Comparison of ENCODE assay signal across 15 cellular contexts in the genomic region with DNA sequence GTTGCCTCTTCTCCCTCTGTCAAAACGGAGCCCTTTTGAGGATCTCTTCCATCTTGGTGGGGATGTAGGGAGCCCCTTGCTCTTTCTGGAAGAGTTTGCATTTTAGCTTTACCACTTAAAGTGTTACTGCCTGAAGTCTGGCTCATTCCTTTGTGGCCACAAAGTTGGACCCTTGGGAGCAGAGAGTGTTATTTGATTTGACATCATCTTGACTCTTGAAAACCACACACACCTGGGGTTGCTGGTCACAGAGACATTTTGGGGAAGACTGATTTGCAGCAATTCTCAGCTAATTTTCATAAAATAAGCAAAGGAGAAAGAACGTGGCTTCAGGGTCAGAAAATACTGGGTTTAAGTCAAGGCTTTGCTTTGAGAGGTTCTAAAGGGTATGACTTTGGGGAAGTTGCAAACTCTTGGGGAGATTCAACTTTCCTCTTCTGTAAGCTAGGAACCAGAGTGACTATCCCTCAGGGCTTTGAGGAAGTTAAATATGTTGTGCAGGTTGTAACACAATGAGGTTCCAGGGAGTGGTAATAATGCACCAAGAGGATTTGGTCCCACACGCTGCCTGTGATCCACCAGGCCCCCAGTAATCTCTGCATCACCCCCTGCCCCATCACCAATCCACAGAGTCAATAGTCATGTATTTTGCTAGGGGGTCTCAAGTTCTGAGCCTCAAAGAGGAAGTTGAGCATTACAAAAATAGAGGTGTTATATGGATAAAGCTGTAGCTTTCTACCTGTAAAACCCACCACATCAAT.
DNase-seq lines count a peak whose midpoint lies in the region; ATAC-seq, FAIRE-seq and TF ChIP-seq lines count a peak whose summit lies in the region.
"Had no signal": no experiment of that assay in that cellular context is flagged by ENCODE, and none has a peak within 500 bp of the region (broad histone marks: within the 10 kb centered on the region; RNA-seq: fewer than 3 reads in every experiment).

No MANE protein-coding gene starts in this region.

- peaks cover 5% of the 10 kb centered on the region for H3K9me3 Mint-ChIP-seq in stimulated activated effector memory CD8-positive, alpha-beta T cell treated with anti-CD3 and anti-CD28 coated beads, Interleukin-12 subunit alpha, Interleukin-12 subunit beta, amount 100 ng/mL, for 72 hours

- no peak overlapping the region for H3K9ac ChIP-seq in GM12878 (ENCODE audit: control insufficient read depth, insufficient read depth, low read length)

- H3K36me3 ChIP-seq in GM12878 (ENCODE audit: control insufficient read depth in 2 of 2, insufficient read depth in 2 of 2, low read length in 1 of 2) = no peaks in the 10 kb centered on the region
- no peaks in the 10 kb centered on the region for H3K36me3 ChIP-seq in effector memory CD4-positive, alpha-beta T cell (ENCODE audit: control insufficient read depth, insufficient read depth, low read length)

- H3K4me1 ChIP-seq in GM12878 (ENCODE audit: control insufficient read depth, insufficient read depth, low read length) (peaks cover 39% of the 10 kb centered on the region), right cardiac atrium (ENCODE audit: control insufficient read depth, insufficient read depth, low read length) (no peaks in the 10 kb centered on the region)
- H3K4me1 ChIP-seq in effector memory CD4-positive, alpha-beta T cell (ENCODE audit: control insufficient read depth, insufficient read depth, low read length, poor library complexity, severe bottlenecking) = no peaks in the 10 kb centered on the region

- TF ChIP-seq EP300 in GM12878 (IDR thresholded peaks at IDR 0.05; ENCODE audit: borderline replicate concordance in 1 of 2, control insufficient read depth in 1 of 2, low read depth in 2 of 2, low read length in 2 of 2) = peak; percentile 73 to 82

- no peak overlapping the region for H3K27ac Mint-ChIP-seq in stimulated activated effector memory CD8-positive, alpha-beta T cell treated with anti-CD3 and anti-CD28 coated beads, Interleukin-12 subunit alpha, Interleukin-12 subunit beta, amount 100 ng/mL, for 72 hours

- POLR2A ChIA-PET in GM12878 (lab: Charles Lee) = interaction anchor here (1.3 to 1.5 kb wide), 2 partner anchors 45 to 342 kb away, joined by 3 to 4 read pairs; no protein-coding TSS in a partner anchor

- H4K20me1 ChIP-seq in GM12878 (ENCODE audit: control insufficient read depth, insufficient read depth) = no peaks in the 10 kb centered on the region

- FAIRE-seq in GM12878 (lab: Jason Lieb, UNC) = peak; percentile 41

- no peak for TF ChIP-seq POLR2A in GM12878 (IDR thresholded peaks at IDR 0.05; ENCODE audit: low read depth, low read length)

- H3K4me3 ChIP-seq in GM12878 (no peak overlapping the region), right cardiac atrium (ENCODE audit: low read length) (no peak overlapping the region)
- no peak overlapping the region for H3K4me3 ChIP-seq in effector memory CD4-positive, alpha-beta T cell (ENCODE audit: insufficient read depth, low read depth, low read length, poor library complexity, severe bottlenecking)
- H3K4me3 ChIP-seq: lung had no signal

- SMC1A ChIA-PET in GM12878 (lab: Charles Lee; ENCODE audit: uncharacterized antibody, unreplicated experiment) = interaction anchor here (0.8 to 4.0 kb wide), 14 partner anchors 9 to 658 kb away, joined by 3 to 21 read pairs (median 4); no protein-coding TSS in a partner anchor

- RAD21 ChIA-PET in GM12878 (lab: Charles Lee; ENCODE audit: unreplicated experiment) = interaction anchor here (0.7 to 3.4 kb wide), 13 partner anchors 11 to 563 kb away, joined by 3 to 11 read pairs (median 3); a partner anchor contains a TSS

- ATAC-seq in GM18867 (IDR thresholded peaks at IDR 0.05; ENCODE audit: unreplicated experiment) = peak; percentile 41
- ATAC-seq in GM21723 (IDR thresholded peaks at IDR 0.05; ENCODE audit: unreplicated experiment) = peak; percentile 37
- ATAC-seq in HG03354 (IDR thresholded peaks at IDR 0.05; ENCODE audit: poor library complexity, severe bottlenecking, unreplicated experiment) = peak; percentile 36
- ATAC-seq in GM12878 = peak; percentile 41
- no peak for ATAC-seq in right cardiac atrium
- ATAC-seq in stimulated activated effector memory CD8-positive, alpha-beta T cell treated with anti-CD3 and anti-CD28 coated beads, Interleukin-12 subunit alpha, Interleukin-12 subunit beta, amount 100 ng/mL, for 72 hours = no peak
- ATAC-seq: SK-N-SH treated with all-trans-retinoic acid at 6 μM for 48 hours had no signal

- no TSS peak for BruUV-seq in GM12878 (replicated peaks; lab: Mats Ljungman, UMichigan)

- H3K27ac ChIP-seq in GM12878 (ENCODE audit: control insufficient read depth, insufficient read depth) = peak overlapping the region; percentile 54
- no peak overlapping the region for H3K27ac ChIP-seq in right cardiac atrium (ENCODE audit: low read length)
- no peak overlapping the region for H3K27ac ChIP-seq in effector memory CD4-positive, alpha-beta T cell (ENCODE audit: insufficient read depth, low read length, poor library complexity, severe bottlenecking)
- H3K27ac ChIP-seq: C4-2B had no signal

- 14% methylated on average over 3 of the region's 3 CpGs for WGBS in GM12878 (ENCODE audit: insufficient coverage, insufficient replicate concordance, low lambda C conversion rate, missing lambda C conversion rate)
- WGBS in right cardiac atrium = 63% methylated on average over 3 of the region's 3 CpGs

- intact Hi-C loops in GM12878 (cut with micrococcal nuclease; ENCODE audit: unreplicated experiment) = loop anchor here (5.0 to 10.0 kb wide), 3 partner anchors 114 to 659 kb away; no protein-coding TSS in a partner anchor
- intact Hi-C loops in right cardiac atrium (cut with DNase I) = no loop called here

- H3K27me3 ChIP-seq in GM12878 (replicated peaks in 1 of 2; ENCODE audit: control insufficient read depth in 2 of 2, insufficient read depth in 2 of 2, low read length in 1 of 2) (no peaks in the 10 kb centered on the region), right cardiac atrium (ENCODE audit: control insufficient read depth, insufficient read depth) (no peaks in the 10 kb centered on the region)
- no peaks in the 10 kb centered on the region for H3K27me3 ChIP-seq in effector memory CD4-positive, alpha-beta T cell (replicated peaks; ENCODE audit: control insufficient read depth, insufficient read depth, low read length, poor library complexity, severe bottlenecking)

- DNase-seq in GM12878 (ENCODE audit: low read depth, low spot score) = peak; percentile 77
- DNase-seq in right cardiac atrium = no peak
- DNase-seq in stimulated activated effector memory CD8-positive, alpha-beta T cell treated with anti-CD3 and anti-CD28 coated beads, Interleukin-12 subunit alpha, Interleukin-12 subunit beta, amount 100 ng/mL, for 72 hours (ENCODE audit: low spot score in 2 of 2) = no peak
- no peak for DNase-seq in T1000 (lab: John Stamatoyannopoulos, UW)
- no peak for DNase-seq in effector memory CD4-positive, alpha-beta T cell
- DNase-seq: activated CD4-positive, alpha-beta T cell treated with anti-CD3 and anti-CD28 coated beads for 48 hours; activated effector memory CD4-positive, alpha-beta T cell treated with Interleukin-2 at 50 U/mL for 16 hours; NCI-H1105; stimulated activated naive CD4-positive, alpha-beta T cell had no signal

- H3K4me2 ChIP-seq in GM12878 (ENCODE audit: control insufficient read depth, insufficient read depth) = no peak overlapping the region

- H3K4me3 Mint-ChIP-seq in stimulated activated effector memory CD8-positive, alpha-beta T cell treated with anti-CD3 and anti-CD28 coated beads, Interleukin-12 subunit alpha, Interleukin-12 subunit beta, amount 100 ng/mL, for 72 hours = no peak overlapping the region

- CTCF ChIA-PET in GM12878 (lab: Yijun Ruan, JAX) = interaction anchor here (0.9 to 2.5 kb wide), 8 partner anchors 9 to 590 kb away, joined by 3 to 11 read pairs (median 4); no protein-coding TSS in a partner anchor

- no peak overlapping the region; the same call in 1 of the 2 replicates for H2AFZ ChIP-seq in GM12878 (ENCODE audit: control insufficient read depth, low read depth, low read length)

- in situ Hi-C loops in GM12878 (cut with MboI) = loop anchor here (10.0 to 25.0 kb wide), 2 partner anchors 436 to 659 kb away; no protein-coding TSS in a partner anchor

- no peak for TF ChIP-seq RAD21 in GM12878 (IDR thresholded peaks at IDR 0.05; ENCODE audit: insufficient read depth, low read depth, low read length)

- TF ChIP-seq CTCF in GM12878 (IDR thresholded peaks at IDR 0.05 in 2 of 3, conservative IDR thresholded peaks at IDR 0.05 in 1 of 3; ENCODE audit: control insufficient read depth in 2 of 3, extremely low read depth in 1 of 3, insufficient read depth in 1 of 3, low read depth in 3 of 3, low read length in 3 of 3) = no peak

- H3K9me3 ChIP-seq in GM12878 (replicated peaks; ENCODE audit: control insufficient read depth, insufficient read depth, low read length) (no peaks in the 10 kb centered on the region; the same call in 2 of the 3 replicates), right cardiac atrium (ENCODE audit: control insufficient read depth, low read length) (no peaks in the 10 kb centered on the region)
- no peaks in the 10 kb centered on the region for H3K9me3 ChIP-seq in effector memory CD4-positive, alpha-beta T cell (ENCODE audit: control insufficient read depth, low read length)

- H3K79me2 ChIP-seq in GM12878 (ENCODE audit: control insufficient read depth, insufficient read depth, low read length) = no peaks in the 10 kb centered on the region

- no peaks in the 10 kb centered on the region for H3K36me3 Mint-ChIP-seq in stimulated activated effector memory CD8-positive, alpha-beta T cell treated with anti-CD3 and anti-CD28 coated beads, Interleukin-12 subunit alpha, Interleukin-12 subunit beta, amount 100 ng/mL, for 72 hours

- no peaks in the 10 kb centered on the region for H3K4me1 Mint-ChIP-seq in stimulated activated effector memory CD8-positive, alpha-beta T cell treated with anti-CD3 and anti-CD28 coated beads, Interleukin-12 subunit alpha, Interleukin-12 subunit beta, amount 100 ng/mL, for 72 hours

TF ChIP-seq in GM12878, 131 proteins besides CTCF, POLR2A, EP300 and RAD21 (continues in another document):
- TF ChIP-seq POLR2AphosphoS5 (IDR thresholded peaks at IDR 0.05; ENCODE audit: low read length) = no peak
- TF ChIP-seq NR2C2 (IDR thresholded peaks at IDR 0.05; ENCODE audit: borderline replicate concordance, control insufficient read depth, insufficient read length, low read depth) = no peak
- TF ChIP-seq RUNX3 (IDR thresholded peaks at IDR 0.05; ENCODE audit: low read length) = peak; percentile 91
- no peak for TF ChIP-seq TCF7 (IDR thresholded peaks at IDR 0.05; ENCODE audit: borderline replicate concordance)
- TF ChIP-seq YY1 (IDR thresholded peaks at IDR 0.05; ENCODE audit: low read depth, low read length) = no peak
- no peak for TF ChIP-seq ASH2L (IDR thresholded peaks at IDR 0.05; ENCODE audit: borderline replicate concordance, low read depth)
- no peak for TF ChIP-seq HDAC6 (IDR thresholded peaks at IDR 0.05; ENCODE audit: unreplicated experiment)
- TF ChIP-seq RBBP5 (conservative IDR thresholded peaks at IDR 0.05) = no peak

Comparison
In these comparisons a context has a peak if more than half of its experiments do, and no peak if none do; other contexts are left out.
1. ATAC-seq: peak in GM18867 (single experiment), GM21723 (single experiment), HG03354 (single experiment) and GM12878 (single experiment); none in right cardiac atrium (0 of 2) and stimulated activated effector memory CD8-positive, alpha-beta T cell treated with anti-CD3 and anti-CD28 coated beads, Interleukin-12 subunit alpha, Interleukin-12 subunit beta, amount 100 ng/mL, for 72 hours (single experiment).